ENCODE assay signal across 9 cellular contexts in genomic region chr1:206663832-206664652, GRCh38. TPM values are rescaled to one million over a fixed set of nuclear protein-coding genes. Genes with fewer than 3 reads are reported as not detected.
DNase-seq lines count a peak whose midpoint lies in the region; ATAC-seq and TF ChIP-seq lines count a peak whose summit lies in the region.
"Had no signal": no experiment of that assay in that cellular context is flagged by ENCODE, and none has a peak within 500 bp of the region (broad histone marks: within the 10 kb centered on the region; RNA-seq: fewer than 3 reads in every experiment).

No MANE protein-coding gene starts in this region.

- H2BK120ac ChIP-seq in mesendoderm (ENCODE audit: low read depth, low read length) = no peak overlapping the region

- no peak overlapping the region for H3K4ac ChIP-seq in mesendoderm (ENCODE audit: low read depth, low read length)

- no peaks in the 10 kb centered on the region for H3K27me3 ChIP-seq in mesendoderm (ENCODE audit: insufficient read depth, low read length, poor library complexity)

- H3K36me3 ChIP-seq in mesendoderm (ENCODE audit: control insufficient read depth, insufficient read depth, low read length) = no peaks in the 10 kb centered on the region

- H3K9me3 Mint-ChIP-seq in effector memory CD8-positive, alpha-beta T cell = no peaks in the 10 kb centered on the region

- TF ChIP-seq CTCF in GM12801 (IDR thresholded peaks at IDR 0.05; ENCODE audit: extremely low read depth, insufficient read length) = peak; percentile 10

- H4K8ac ChIP-seq in mesendoderm (ENCODE audit: low read depth, low read length) = no peak overlapping the region

- H2BK5ac ChIP-seq in mesendoderm (ENCODE audit: low read length) = no peak overlapping the region

- H3K18ac ChIP-seq in mesendoderm (ENCODE audit: low read length) = no peak overlapping the region

- no CpG with 5 or more reads among the region's 20 CpGs for WGBS in mesendoderm (ENCODE audit: extremely low coverage, insufficient coverage, low lambda C conversion rate)

- no peak overlapping the region for H3K27ac ChIP-seq in mesendoderm (ENCODE audit: low read depth, low read length)
- H3K27ac ChIP-seq: skin epidermis had no signal

- H3K27me3 Mint-ChIP-seq in effector memory CD8-positive, alpha-beta T cell = peaks cover 12 to 42% of the 10 kb centered on the region in 2 donors

- peak; percentile 39 for DNase-seq in NCI-H748 treated with DMSO at 0.1 percent for 48 hours (lab: John Stamatoyannopoulos, UW)
- peak; percentile 71 to 78 for DNase-seq in activated CD4-positive, alpha-beta T cell treated with anti-CD3 and anti-CD28 coated beads, Interleukin-2, amount 50 U/mL, for 48 hours
- DNase-seq in effector memory CD8-positive, alpha-beta T cell = peak; percentile 76 to 77 (median 76)
- peak; percentile 86 for DNase-seq in mesendoderm
- peak; percentile 53 to 55 for DNase-seq in stimulated activated CD8-positive, alpha-beta memory T cell treated with anti-CD3 and anti-CD28 coated beads, Interleukin-4, amount 100 ng/mL, for 1 hour (ENCODE audit: low read depth in 2 of 2, low spot score in 1 of 2)

- peak overlapping the region; percentile 16 for H3K9ac ChIP-seq in mesendoderm (ENCODE audit: low read length)

- no peak overlapping the region for H2BK15ac ChIP-seq in mesendoderm (replicated peaks; ENCODE audit: low read depth)

- peak; percentile 51 for ATAC-seq in HG03378 (IDR thresholded peaks at IDR 0.05; ENCODE audit: unreplicated experiment)
- peak; percentile 84 for ATAC-seq in effector memory CD8-positive, alpha-beta T cell (replicated peaks)
- ATAC-seq in GM18858 (IDR thresholded peaks at IDR 0.05; ENCODE audit: unreplicated experiment) = no peak

- no peak overlapping the region for H3K27ac Mint-ChIP-seq in effector memory CD8-positive, alpha-beta T cell

- H2AK5ac ChIP-seq in mesendoderm (ENCODE audit: low read length) = no peak overlapping the region

- H3K4me3 ChIP-seq in mesendoderm (ENCODE audit: low read length) = no peak overlapping the region
- H3K4me3 ChIP-seq: skin epidermis had no signal

- no peaks in the 10 kb centered on the region for H3K79me1 ChIP-seq in mesendoderm (ENCODE audit: low read length)

- no peak overlapping the region for H3K4me3 Mint-ChIP-seq in effector memory CD8-positive, alpha-beta T cell

- H3K4me1 ChIP-seq in mesendoderm (ENCODE audit: control insufficient read depth, low read depth, low read length) = peaks cover 13% of the 10 kb centered on the region

- peaks cover 12 to 18% of the 10 kb centered on the region in 2 donors for H3K4me1 Mint-ChIP-seq in effector memory CD8-positive, alpha-beta T cell (ENCODE audit: low read depth in 2 of 2)

- H4K5ac ChIP-seq in mesendoderm (ENCODE audit: low read length) = no peak overlapping the region

- peak overlapping the region; percentile 65 for H3K56ac ChIP-seq in mesendoderm (ENCODE audit: low read length)

- no peaks in the 10 kb centered on the region for H3K79me2 ChIP-seq in mesendoderm (ENCODE audit: control insufficient read depth, insufficient read depth, low read length)

- H3K4me2 ChIP-seq in mesendoderm (ENCODE audit: low read length) = peak overlapping the region; percentile 21

- H3K23ac ChIP-seq in mesendoderm (ENCODE audit: low read length) = no peak overlapping the region

- H3K36me3 Mint-ChIP-seq in effector memory CD8-positive, alpha-beta T cell (ENCODE audit: insufficient read depth) = no peaks in the 10 kb centered on the region

RNA-seq across cellular contexts. Expression of gene MAPKAPK2, which starts 20.7 kb away (rescaled TPM):
- polyA plus RNA-seq in mesendoderm (2013, experiment 1 of 2) = 32.5 TPM
- 32.5 TPM for polyA plus RNA-seq in mesendoderm (2013, experiment 2 of 2)

RNA-seq across cellular contexts. Expression of gene DYRK3, which starts 28.7 kb away (rescaled TPM):
- 4.9 TPM for polyA plus RNA-seq in mesendoderm (2013, experiment 1 of 2)
- polyA plus RNA-seq in mesendoderm (2013, experiment 2 of 2) = 5.1 TPM

RNA-seq across cellular contexts. Expression of gene EIF2D, which starts 51.8 kb away (rescaled TPM):
- polyA plus RNA-seq in mesendoderm (2013, experiment 1 of 2) = 24.1 TPM
- 24.8 TPM for polyA plus RNA-seq in mesendoderm (2013, experiment 2 of 2)
